ENCODE assay signal across 8 cellular contexts in the genomic region with DNA sequence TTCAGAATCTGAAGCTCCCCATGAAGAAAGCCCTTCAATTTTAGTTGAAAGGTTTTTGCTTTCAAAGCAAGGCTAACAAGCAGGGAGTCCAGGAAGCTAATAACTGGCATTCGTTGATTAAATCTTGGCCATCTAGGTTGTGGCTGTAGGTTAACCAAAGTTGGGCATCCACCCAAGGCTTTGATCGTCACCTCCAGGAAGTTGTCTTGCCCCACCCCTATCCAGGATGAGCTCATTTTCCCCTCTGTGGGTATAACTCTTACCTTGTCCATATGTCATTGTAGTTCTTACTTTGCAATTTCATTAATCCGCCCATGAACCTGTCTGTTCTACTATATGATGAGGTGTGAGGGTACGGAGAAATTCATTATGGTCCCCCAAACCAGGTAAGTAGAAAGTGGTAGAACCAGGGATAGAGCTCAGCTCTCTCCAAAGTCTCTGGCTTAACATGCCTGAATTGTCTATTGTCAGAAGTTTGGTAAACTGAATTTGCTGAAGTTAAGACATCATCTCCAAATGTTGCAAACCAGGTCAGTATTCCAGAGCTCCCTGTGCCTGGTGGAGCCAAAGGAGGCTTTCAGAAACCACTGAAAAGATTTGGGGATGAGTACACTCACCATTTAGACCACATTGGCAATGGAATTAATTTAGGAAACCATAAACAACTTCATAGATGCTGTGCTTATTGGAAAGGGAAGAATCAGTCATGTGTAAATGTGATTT.
DNase-seq lines count a peak whose midpoint lies in the region; ATAC-seq and TF ChIP-seq lines count a peak whose summit lies in the region.

No MANE protein-coding gene starts in this region.

- H3K9me3 Mint-ChIP-seq in stimulated activated naive CD8-positive, alpha-beta T cell treated with anti-CD3 and anti-CD28 coated beads, Interleukin-15, Interleukin-2, amounts not matched to agents 100 ng/mL and 50 ng/mL, for 24 hours = peaks cover 20% of the 10 kb centered on the region

- peaks cover 0 to 16% (median 0%) of the 10 kb centered on the region in 12 donors for H3K9me3 ChIP-seq in heart left ventricle

- H3K36me3 ChIP-seq in heart left ventricle = peaks cover 0 to 6% (median 0%) of the 10 kb centered on the region in 9 donors

- H3K4me1 Mint-ChIP-seq in stimulated activated naive CD8-positive, alpha-beta T cell treated with anti-CD3 and anti-CD28 coated beads, Interleukin-15, Interleukin-2, amounts not matched to agents 100 ng/mL and 50 ng/mL, for 24 hours (ENCODE audit: low read depth) = peaks cover 85% of the 10 kb centered on the region

- no peak overlapping the region for H3K4me3 ChIP-seq in heart left ventricle

- no peak for TF ChIP-seq POLR2A in heart left ventricle (IDR thresholded peaks at IDR 0.05)

- no peaks in the 10 kb centered on the region for H3K27me3 Mint-ChIP-seq in stimulated activated naive CD8-positive, alpha-beta T cell treated with anti-CD3 and anti-CD28 coated beads, Interleukin-15, Interleukin-2, amounts not matched to agents 100 ng/mL and 50 ng/mL, for 24 hours

- ATAC-seq in heart left ventricle = no peak

- H3K27ac Mint-ChIP-seq in stimulated activated naive CD8-positive, alpha-beta T cell treated with anti-CD3 and anti-CD28 coated beads, Interleukin-15, Interleukin-2, amounts not matched to agents 100 ng/mL and 50 ng/mL, for 24 hours = peak overlapping the region; percentile 77

- peak overlapping the region; percentile 25 for H3K4me3 Mint-ChIP-seq in stimulated activated naive CD8-positive, alpha-beta T cell treated with anti-CD3 and anti-CD28 coated beads, Interleukin-15, Interleukin-2, amounts not matched to agents 100 ng/mL and 50 ng/mL, for 24 hours

- no peak for TF ChIP-seq CTCF in heart left ventricle (IDR thresholded peaks at IDR 0.05)

- peaks cover 40% of the 10 kb centered on the region for H3K36me3 Mint-ChIP-seq in stimulated activated naive CD8-positive, alpha-beta T cell treated with anti-CD3 and anti-CD28 coated beads, Interleukin-15, Interleukin-2, amounts not matched to agents 100 ng/mL and 50 ng/mL, for 24 hours (ENCODE audit: low read depth)

- WGBS in heart left ventricle, 4 donors = 84 to 94% (median 85%) methylated on average over 4 of the region's 4 CpGs

- DNase-seq in DMS53 (lab: John Stamatoyannopoulos, UW) (peak; percentile 23), DMS53 treated with DMSO at 0.1 percent for 48 hours (lab: John Stamatoyannopoulos, UW; ENCODE audit: unreplicated experiment) (no peak), activated T-cell treated with anti-CD3 and anti-CD28 coated beads for 24 hours (ENCODE audit: low read depth) (peak; percentile 40), glomerular visceral epithelial cell (ENCODE audit: extremely low spot score) (peak; percentile 93), NAMALWA (ENCODE audit: low spot score) (no peak), NCI-H146 treated with DMSO at 0.1 percent for 48 hours (lab: John Stamatoyannopoulos, UW; ENCODE audit: unreplicated experiment) (no peak), heart left ventricle (no peak)

- H3K27me3 ChIP-seq in heart left ventricle = no peaks in the 10 kb centered on the region

- intact Hi-C loops in heart left ventricle (cut with DNase I) = loop anchor here (2.0 to 10.0 kb wide), 9 partner anchors 149 to 311 kb away; no protein-coding TSS in a partner anchor

- H3K4me1 ChIP-seq in heart left ventricle = peaks cover 0 to 52% (median 0%) of the 10 kb centered on the region in 12 donors

- H3K27ac ChIP-seq in heart left ventricle = peak overlapping the region in 1 of 12 donors; percentile 66

Comparison
In these comparisons a context has a peak if more than half of its experiments do, and no peak if none do; other contexts are left out.
1. DNase-seq: peak in DMS53 (single experiment), activated T-cell treated with anti-CD3 and anti-CD28 coated beads for 24 hours (single experiment) and glomerular visceral epithelial cell (single experiment); none in DMS53 treated with DMSO at 0.1 percent for 48 hours (single experiment), NAMALWA (single experiment), NCI-H146 treated with DMSO at 0.1 percent for 48 hours (single experiment) and heart left ventricle (0 of 5).